ENCODE assay signal across 11 cellular contexts in the genomic region with DNA sequence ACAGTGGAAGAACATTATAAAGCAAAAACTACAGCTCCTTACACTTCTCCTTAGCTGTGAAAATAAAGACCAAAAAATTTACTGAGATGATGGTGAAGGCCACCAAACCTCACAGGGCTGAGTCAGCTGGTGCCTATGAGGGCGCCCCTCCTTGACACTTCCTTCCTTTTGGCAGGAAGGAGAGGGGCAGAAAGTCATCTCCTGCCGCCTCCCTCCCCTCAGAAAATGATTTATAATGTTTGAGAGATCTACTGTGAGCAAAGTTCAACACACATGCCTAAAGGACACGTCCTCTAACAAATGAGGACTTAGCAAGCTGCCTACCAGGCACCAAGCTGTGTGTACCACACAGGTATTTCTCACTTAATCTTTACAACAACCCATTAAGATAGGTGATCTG.
DNase-seq lines count a peak whose midpoint lies in the region; ATAC-seq, FAIRE-seq and TF ChIP-seq lines count a peak whose summit lies in the region.
"Had no signal": no experiment of that assay in that cellular context is flagged by ENCODE, and none has a peak within 500 bp of the region (broad histone marks: within the 10 kb centered on the region; RNA-seq: fewer than 3 reads in every experiment).

No MANE protein-coding gene starts in this region.

- DNase-seq in WTC11 (ENCODE audit: low spot score) (no peak), brain microvascular endothelial cell (no peak), SIG-M5 (lab: John Stamatoyannopoulos, UW) (no peak), pons (ENCODE audit: low spot score) (no peak)
- DNase-seq in stimulated activated CD4-positive, alpha-beta T cell treated with anti-CD3 and anti-CD28 coated beads, Interleukin-2, amount 100 ng/mL, for 4 hours (ENCODE audit: low read depth): peak; percentile 9
- DNase-seq: GOT3 had no signal

- H3K27me3 ChIP-seq in brain microvascular endothelial cell (replicated peaks): no peaks in the 10 kb centered on the region

- H3K4me3 ChIP-seq in brain microvascular endothelial cell (ENCODE audit: low read depth, low read length): no peak overlapping the region
- H3K4me3 ChIP-seq: SK-N-MC had no signal

- no peaks in the 10 kb centered on the region for H3K36me3 ChIP-seq in brain microvascular endothelial cell (replicated peaks)

- TF ChIP-seq CTCF in WTC11 (IDR thresholded peaks at IDR 0.05): no peak
- TF ChIP-seq CTCF in brain microvascular endothelial cell (IDR thresholded peaks at IDR 0.05; ENCODE audit: low read depth, low read length, missing control alignments): no peak

- CTCF ChIA-PET in WTC11 (lab: Charles Lee): interaction anchor here (1.2 kb wide), 1 partner anchor 17 kb away, joined by 4 read pairs; no protein-coding TSS in a partner anchor

- H3K9me3 Mint-ChIP-seq in WTC11: peaks cover 25% of the 10 kb centered on the region

- POLR2A ChIA-PET in WTC11 (lab: Charles Lee): no interaction called here

- H3K4me1 Mint-ChIP-seq in WTC11: peaks cover 45% of the 10 kb centered on the region

- H3K27me3 Mint-ChIP-seq in WTC11 (ENCODE audit: low read depth): no peaks in the 10 kb centered on the region

- peak overlapping the region; percentile 77 for H3K27ac ChIP-seq in brain microvascular endothelial cell
- H3K27ac ChIP-seq: SK-N-MC had no signal

- H3K27ac Mint-ChIP-seq in WTC11: peak overlapping the region; percentile 98

- in situ Hi-C loops in brain microvascular endothelial cell (cut with HindIII; ENCODE audit: low pct_ligation_motif_present, low sequenced_read_pairs): no loop called here

- FAIRE-seq in G401.6 (lab: Jason Lieb, UNC): peak; percentile 92
- FAIRE-seq: islet of Langerhans had no signal

- ATAC-seq in WTC11: no peak
- no peak for ATAC-seq in esophagus mucosa
- ATAC-seq in HG02870 (IDR thresholded peaks at IDR 0.05; ENCODE audit: unreplicated experiment): no peak

- H3K36me3 Mint-ChIP-seq in WTC11: peaks cover 16% of the 10 kb centered on the region

- H3K4me3 Mint-ChIP-seq in WTC11: no peak overlapping the region

TF ChIP-seq in WTC11, 78 proteins besides CTCF, POLR2A, EP300 and RAD21:
- TF ChIP-seq JAZF1 (CRISPR knock-in tag; IDR thresholded peaks at IDR 0.05) (no peak), MLX (CRISPR knock-in tag; IDR thresholded peaks at IDR 0.05) (no peak), ZBTB43 (CRISPR knock-in tag; IDR thresholded peaks at IDR 0.05) (no peak), CDX4 (CRISPR knock-in tag; IDR thresholded peaks at IDR 0.05; ENCODE audit: borderline replicate concordance) (no peak), ZNF671 (CRISPR knock-in tag; IDR thresholded peaks at IDR 0.05) (no peak), JUN (CRISPR knock-in tag; IDR thresholded peaks at IDR 0.05) (no peak), ATF6 (CRISPR knock-in tag; IDR thresholded peaks at IDR 0.05) (no peak), FOXP1 (CRISPR knock-in tag; IDR thresholded peaks at IDR 0.05; ENCODE audit: borderline replicate concordance) (no peak), CREB1 (CRISPR knock-in tag; IDR thresholded peaks at IDR 0.05) (no peak), PRRX2 (CRISPR knock-in tag; IDR thresholded peaks at IDR 0.05) (no peak)
- TF ChIP-seq, protein P1, sequence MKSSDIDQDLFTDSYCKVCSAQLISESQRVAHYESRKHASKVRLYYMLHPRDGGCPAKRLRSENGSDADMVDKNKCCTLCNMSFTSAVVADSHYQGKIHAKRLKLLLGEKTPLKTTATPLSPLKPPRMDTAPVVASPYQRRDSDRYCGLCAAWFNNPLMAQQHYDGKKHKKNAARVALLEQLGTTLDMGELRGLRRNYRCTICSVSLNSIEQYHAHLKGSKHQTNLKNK (CRISPR knock-in tag; IDR thresholded peaks at IDR 0.05): no peak
- TF ChIP-seq, protein P2, sequence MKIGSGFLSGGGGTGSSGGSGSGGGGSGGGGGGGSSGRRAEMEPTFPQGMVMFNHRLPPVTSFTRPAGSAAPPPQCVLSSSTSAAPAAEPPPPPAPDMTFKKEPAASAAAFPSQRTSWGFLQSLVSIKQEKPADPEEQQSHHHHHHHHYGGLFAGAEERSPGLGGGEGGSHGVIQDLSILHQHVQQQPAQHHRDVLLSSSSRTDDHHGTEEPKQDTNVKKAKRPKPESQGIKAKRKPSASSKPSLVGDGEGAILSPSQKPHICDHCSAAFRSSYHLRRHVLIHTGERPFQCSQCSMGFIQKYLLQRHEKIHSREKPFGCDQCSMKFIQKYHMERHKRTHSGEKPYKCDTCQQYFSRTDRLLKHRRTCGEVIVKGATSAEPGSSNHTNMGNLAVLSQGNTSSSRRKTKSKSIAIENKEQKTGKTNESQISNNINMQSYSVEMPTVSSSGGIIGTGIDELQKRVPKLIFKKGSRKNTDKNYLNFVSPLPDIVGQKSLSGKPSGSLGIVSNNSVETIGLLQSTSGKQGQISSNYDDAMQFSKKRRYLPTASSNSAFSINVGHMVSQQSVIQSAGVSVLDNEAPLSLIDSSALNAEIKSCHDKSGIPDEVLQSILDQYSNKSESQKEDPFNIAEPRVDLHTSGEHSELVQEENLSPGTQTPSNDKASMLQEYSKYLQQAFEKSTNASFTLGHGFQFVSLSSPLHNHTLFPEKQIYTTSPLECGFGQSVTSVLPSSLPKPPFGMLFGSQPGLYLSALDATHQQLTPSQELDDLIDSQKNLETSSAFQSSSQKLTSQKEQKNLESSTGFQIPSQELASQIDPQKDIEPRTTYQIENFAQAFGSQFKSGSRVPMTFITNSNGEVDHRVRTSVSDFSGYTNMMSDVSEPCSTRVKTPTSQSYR (CRISPR knock-in tag; IDR thresholded peaks at IDR 0.05): no peak
- TF ChIP-seq, protein P3, sequence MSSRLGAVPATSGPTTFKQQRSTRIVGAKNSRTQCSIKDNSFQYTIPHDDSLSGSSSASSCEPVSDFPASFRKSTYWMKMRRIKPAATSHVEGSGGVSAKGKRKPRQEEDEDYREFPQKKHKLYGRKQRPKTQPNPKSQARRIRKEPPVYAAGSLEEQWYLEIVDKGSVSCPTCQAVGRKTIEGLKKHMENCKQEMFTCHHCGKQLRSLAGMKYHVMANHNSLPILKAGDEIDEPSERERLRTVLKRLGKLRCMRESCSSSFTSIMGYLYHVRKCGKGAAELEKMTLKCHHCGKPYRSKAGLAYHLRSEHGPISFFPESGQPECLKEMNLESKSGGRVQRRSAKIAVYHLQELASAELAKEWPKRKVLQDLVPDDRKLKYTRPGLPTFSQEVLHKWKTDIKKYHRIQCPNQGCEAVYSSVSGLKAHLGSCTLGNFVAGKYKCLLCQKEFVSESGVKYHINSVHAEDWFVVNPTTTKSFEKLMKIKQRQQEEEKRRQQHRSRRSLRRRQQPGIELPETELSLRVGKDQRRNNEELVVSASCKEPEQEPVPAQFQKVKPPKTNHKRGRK (CRISPR knock-in tag; IDR thresholded peaks at IDR 0.05; ENCODE audit: borderline replicate concordance): no peak
